ENCODE assay signal across 15 cellular contexts in the genomic region with DNA sequence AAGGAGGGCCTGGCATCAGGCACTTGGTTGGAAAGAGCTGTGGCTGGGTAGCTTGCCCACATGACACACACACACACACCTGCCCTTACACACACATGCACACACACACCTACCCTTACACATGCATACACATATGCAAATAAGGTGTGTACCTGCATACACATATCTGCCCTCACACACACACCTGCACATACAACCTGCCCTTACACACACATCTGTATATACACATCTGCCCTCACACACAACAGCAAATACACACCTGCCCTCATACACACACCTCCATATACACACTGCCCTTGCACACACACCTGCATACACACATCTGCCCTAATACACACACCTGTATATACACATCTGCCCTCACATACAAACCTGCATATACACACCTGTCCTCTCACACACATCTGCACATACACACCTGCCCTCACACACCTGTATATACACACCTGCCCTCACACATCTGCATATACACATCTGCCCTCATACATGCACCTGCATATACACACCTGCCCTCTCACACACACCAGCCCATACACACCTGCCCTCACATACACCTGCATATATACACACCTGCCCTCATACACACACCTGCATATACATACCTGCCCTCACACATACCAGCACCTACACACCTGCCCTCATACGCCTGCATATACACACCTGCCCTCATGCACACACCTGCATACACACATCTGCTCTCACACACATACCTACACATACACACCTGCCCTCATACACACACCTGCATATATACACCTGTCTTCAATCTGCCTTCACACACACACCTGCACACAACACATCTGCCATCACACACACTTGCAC.
"Had no signal": no experiment of that assay in that cellular context is flagged by ENCODE, and none has a peak within 500 bp of the region (broad histone marks: within the 10 kb centered on the region; RNA-seq: fewer than 3 reads in every experiment).

No MANE protein-coding gene starts in this region.

- ATAC-seq: activated T-cell treated with anti-CD3 and anti-CD28 coated beads, Interleukin-2, amount 50 U/mL, for 4 hours; left cardiac atrium; stimulated activated memory B cell treated with anti-CD40 and anti-IgM and Interleukin-4, amounts not matched to agents 10 μg/mL and 1 μg/mL and 100 μg/mL, for 72 hours had no signal

- H3K27me3 ChIP-seq: adrenal gland, tibial artery had no signal

- H3K36me3 ChIP-seq: adrenal gland, tibial artery had no signal

- H3K9me3 ChIP-seq: adrenal gland had no signal

- DNase-seq: activated CD4-positive, alpha-beta T cell treated with anti-CD3 and anti-CD28 coated beads, Interleukin-2, amount 10 ng/mL, durations not matched to agents 7 days and 5 days; activated effector memory CD4-positive, alpha-beta T cell treated with Interleukin-2 at 50 U/mL for 16 hours; activated T-cell treated with anti-CD3 and anti-CD28 coated beads, Interleukin-2, amount 50 U/mL, for 4 hours; central memory CD4-positive, alpha-beta T cell; cortex of kidney; effector memory CD4-positive, alpha-beta T cell; foreskin melanocyte; left cardiac atrium; mammary epithelial cell; naive B cell; stimulated activated CD4-positive, alpha-beta T cell treated with anti-CD3 and anti-CD28 coated beads, Interleukin-2, amount 100 ng/mL, for 48 hours had no signal

- H3K4me3 ChIP-seq: adrenal gland, tibial artery had no signal

- H3K4me1 ChIP-seq: adrenal gland, tibial artery had no signal

- H3K27ac ChIP-seq: adrenal gland, epithelial cell of prostate, tibial artery had no signal
